In the genomic region with DNA sequence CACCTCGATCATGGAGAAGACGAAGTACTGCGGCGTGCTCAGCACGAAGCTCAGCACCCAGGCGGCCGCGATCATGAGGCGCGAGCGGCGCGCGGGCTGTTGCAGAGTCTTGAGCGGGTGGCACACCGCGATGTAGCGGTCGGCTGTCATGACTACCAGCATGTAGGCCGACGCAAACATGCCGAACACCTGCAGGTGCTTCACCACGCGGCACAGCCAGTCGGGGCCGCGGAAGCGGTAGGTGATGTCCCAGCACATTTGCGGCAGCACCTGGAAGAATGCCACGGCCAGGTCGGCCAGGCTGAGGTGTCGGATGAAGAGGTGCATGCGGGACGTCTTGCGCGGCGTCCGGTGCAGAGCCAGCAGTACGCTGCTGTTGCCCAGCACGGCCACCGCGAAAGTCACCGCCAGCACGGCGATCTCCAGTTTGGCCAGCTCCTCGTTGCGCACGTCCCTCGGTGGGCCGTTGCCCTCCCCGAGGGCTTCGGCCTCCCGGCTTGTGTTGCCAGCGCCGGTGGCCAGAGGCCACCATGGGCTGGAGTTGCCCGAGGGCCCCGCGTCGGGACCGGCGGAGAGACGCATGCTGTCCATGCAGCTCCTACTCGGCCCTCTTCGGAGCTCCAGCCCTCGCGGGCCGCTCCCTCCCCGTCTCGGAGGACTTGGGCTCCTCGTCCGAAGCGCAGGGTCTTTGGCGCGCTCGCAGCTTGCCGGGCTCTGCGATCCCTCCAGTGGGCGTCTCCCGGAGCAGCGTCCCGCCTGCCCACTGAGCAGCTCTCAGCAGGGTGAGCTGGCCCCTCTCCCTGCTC, we compare ENCODE assay signal across 8 cellular contexts. TPM values are rescaled to one million over a fixed set of nuclear protein-coding genes. Genes with fewer than 3 reads are reported as not detected.
DNase-seq lines count a peak whose midpoint lies in the region; ATAC-seq and TF ChIP-seq lines count a peak whose summit lies in the region.

No MANE protein-coding gene starts in this region.

- DNase-seq in activated CD4-positive, alpha-beta T cell treated with anti-CD3 and anti-CD28 coated beads for 36 hours, result peak; percentile 33
- no peak for DNase-seq in activated CD4-positive, alpha-beta T cell treated with anti-CD3 and anti-CD28 coated beads for 4 hours
- DNase-seq in chondrocyte (ENCODE audit: low spot score), result peak; percentile 80
- DNase-seq in A172 (ENCODE audit: low spot score), result no peak
- no peak for DNase-seq in SW480 (ENCODE audit: low spot score)
- no peak for DNase-seq in caudate nucleus (lab: John Stamatoyannopoulos, UW)

- POLR2A ChIA-PET in activated CD4-positive, alpha-beta T cell treated with anti-CD3 and anti-CD28 coated beads for 36 hours (lab: Charles Lee), result no interaction called here

- H3K9me3 Mint-ChIP-seq in activated CD4-positive, alpha-beta T cell treated with anti-CD3 and anti-CD28 coated beads for 36 hours (ENCODE audit: low read depth), result no peaks in the 10 kb centered on the region
- H3K9me3 Mint-ChIP-seq in chondrocyte (ENCODE audit: low read depth), result peaks cover 6% of the 10 kb centered on the region

- no peak for TF ChIP-seq CTCF in chondrocyte (IDR thresholded peaks at IDR 0.05)
- TF ChIP-seq CTCF in liver (IDR thresholded peaks at IDR 0.05; ENCODE audit: low read depth, low read length, missing input control), result no peak

- peak; percentile 30 for ATAC-seq in activated CD4-positive, alpha-beta T cell treated with anti-CD3 and anti-CD28 coated beads for 36 hours

- CTCF ChIA-PET in activated CD4-positive, alpha-beta T cell treated with anti-CD3 and anti-CD28 coated beads for 36 hours (lab: Charles Lee), result interaction anchor here (0.8 to 2.2 kb wide), 3 partner anchors 8 to 46 kb away, joined by 3 to 11 read pairs (median 7); no protein-coding TSS in a partner anchor

- H3K27ac ChIP-seq in liver (ENCODE audit: low read depth in 1 of 2, low read length in 2 of 2) (peak overlapping the region; percentile 42 to 81), thymus (ENCODE audit: low read depth) (no peak overlapping the region), caudate nucleus (ENCODE audit: low read depth, low read length) (no peak overlapping the region)

- no peak for TF ChIP-seq RAD21 in liver (IDR thresholded peaks at IDR 0.05)

- H3K4me1 Mint-ChIP-seq in activated CD4-positive, alpha-beta T cell treated with anti-CD3 and anti-CD28 coated beads for 36 hours, result peaks cover 19% of the 10 kb centered on the region
- H3K4me1 Mint-ChIP-seq in chondrocyte (ENCODE audit: low read depth), result peaks cover 22% of the 10 kb centered on the region

- peaks cover 53% of the 10 kb centered on the region for H3K27me3 Mint-ChIP-seq in activated CD4-positive, alpha-beta T cell treated with anti-CD3 and anti-CD28 coated beads for 36 hours
- H3K27me3 Mint-ChIP-seq in chondrocyte (ENCODE audit: low read depth), result peaks cover 67% of the 10 kb centered on the region

- intact Hi-C loops in activated CD4-positive, alpha-beta T cell treated with anti-CD3 and anti-CD28 coated beads for 36 hours (cut with DNase I, micrococcal nuclease), result loop anchor here in 1 of 2 experiments (5.0 kb wide), 1 partner anchor 652 kb away; no protein-coding TSS in a partner anchor

- H3K36me3 ChIP-seq in liver (ENCODE audit: control insufficient read depth in 4 of 4, insufficient read depth in 3 of 4, low read depth in 1 of 4, low read length in 3 of 4) (peaks cover 1 to 7% (median 4%) of the 10 kb centered on the region in 4 donors), thymus (ENCODE audit: control insufficient read depth, insufficient read depth) (no peaks in the 10 kb centered on the region)

- H3K27me3 ChIP-seq in liver (ENCODE audit: control insufficient read depth in 4 of 4, insufficient read depth in 4 of 4, low read length in 3 of 4) (no peaks in the 10 kb centered on the region), thymus (ENCODE audit: control insufficient read depth, insufficient read depth) (peaks cover 12% of the 10 kb centered on the region)

- peak overlapping the region; percentile 64 to 88 (median 86) for H3K4me3 ChIP-seq in liver (ENCODE audit: low read depth in 1 of 3, low read length in 3 of 3)
- peak overlapping the region; percentile 46 for H3K4me3 ChIP-seq in thymus (ENCODE audit: low read length)

- 4% methylated on average over 81 of the region's 81 CpGs for WGBS in liver
- 2% methylated on average over 81 of the region's 81 CpGs for WGBS in thymus

- no peak overlapping the region for H3K27ac Mint-ChIP-seq in activated CD4-positive, alpha-beta T cell treated with anti-CD3 and anti-CD28 coated beads for 36 hours
- no peak overlapping the region for H3K27ac Mint-ChIP-seq in chondrocyte (ENCODE audit: unreplicated experiment)

- no peaks in the 10 kb centered on the region for H3K9me3 ChIP-seq in liver (ENCODE audit: control insufficient read depth in 4 of 4, low read length in 3 of 4)
- no peaks in the 10 kb centered on the region for H3K9me3 ChIP-seq in thymus (ENCODE audit: control insufficient read depth)

- H3K4me1 ChIP-seq in liver (ENCODE audit: control insufficient read depth in 4 of 4, insufficient read depth in 4 of 4, low read length in 3 of 4) (peaks cover 3 to 17% (median 13%) of the 10 kb centered on the region in 4 donors), thymus (ENCODE audit: control insufficient read depth, insufficient read depth, low read length) (peaks cover 12% of the 10 kb centered on the region)

- H3K4me3 Mint-ChIP-seq in activated CD4-positive, alpha-beta T cell treated with anti-CD3 and anti-CD28 coated beads for 36 hours, result peak overlapping the region; percentile 5
- H3K4me3 Mint-ChIP-seq in chondrocyte (ENCODE audit: unreplicated experiment), result peak overlapping the region; percentile 74

- H3K9ac ChIP-seq in liver (ENCODE audit: low read depth in 1 of 2, low read length in 2 of 2), result peak overlapping the region; percentile 33 to 55

- no peaks in the 10 kb centered on the region for H3K36me3 Mint-ChIP-seq in activated CD4-positive, alpha-beta T cell treated with anti-CD3 and anti-CD28 coated beads for 36 hours (ENCODE audit: low read depth)
- H3K36me3 Mint-ChIP-seq in chondrocyte (ENCODE audit: low read depth), result peaks cover 1% of the 10 kb centered on the region

TF ChIP-seq in liver, 16 proteins besides CTCF, POLR2A, EP300 and RAD21:
- TF ChIP-seq TAF1 (conservative IDR thresholded peaks at IDR 0.05) (peak; percentile 48), NR2F2 (IDR thresholded peaks at IDR 0.05) (no peak)

RNA-seq across cellular contexts. Expression of gene AVPR1A, which starts 0.5 kb away (rescaled TPM):
- total RNA-seq in activated CD4-positive, alpha-beta T cell treated with anti-CD3 and anti-CD28 coated beads for 36 hours, result not detected
- 0.15 to 0.45 TPM (median 0.41 TPM) in 3 replicates for total RNA-seq in chondrocyte
- total RNA-seq in liver, result 100 to 1,000 TPM in 1 of 2 donors, under 1 TPM in 1; 0.19 to 233 TPM
- 10 to 100 TPM in 1 of 2 donors, 1 to 10 TPM in 1; 9.2 to 22.2 TPM for polyA plus RNA-seq in liver
- polyA plus RNA-seq in thymus, result 1.7 TPM
- total RNA-seq in A172 (2014; rRNA removed; shearing (Covaris generic)), result 0.07 TPM in 1 of 2 replicates, not detected in the other

Comparison
In these comparisons a context has a peak if more than half of its experiments do, and no peak if none do; other contexts are left out.
1. DNase-seq: peak in activated CD4-positive, alpha-beta T cell treated with anti-CD3 and anti-CD28 coated beads for 36 hours (single experiment) and chondrocyte (single experiment); none in activated CD4-positive, alpha-beta T cell treated with anti-CD3 and anti-CD28 coated beads for 4 hours (0 of 2), A172 (single experiment), SW480 (single experiment) and caudate nucleus (0 of 61).
2. H3K27ac ChIP-seq: peak in liver (2 of 2); none in thymus (single experiment) and caudate nucleus (single experiment).